ENCODE assay signal across 8 cellular contexts in the genomic region with DNA sequence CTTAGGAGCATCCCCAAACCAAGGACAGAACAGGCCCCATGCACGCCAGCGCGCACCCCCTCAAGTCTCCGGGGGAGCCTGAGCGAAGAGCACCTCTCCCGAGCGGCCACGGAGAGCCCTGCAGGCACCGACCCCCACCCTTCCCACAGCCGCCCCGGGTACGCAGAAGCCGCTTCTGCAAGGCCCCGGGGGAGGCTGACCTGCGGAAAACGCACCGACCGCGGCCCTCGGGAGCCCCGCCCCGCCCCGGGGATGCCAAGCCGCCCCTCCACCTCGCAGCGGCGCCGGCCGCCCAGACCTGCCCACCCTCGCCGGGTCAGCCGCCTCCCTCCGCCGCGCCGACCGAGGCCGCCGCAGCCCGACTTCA.
A peak's percentile ranks its signal among the peaks of the same experiment; 100 is the strongest.
DNase-seq lines count a peak whose midpoint lies in the region; ATAC-seq and TF ChIP-seq lines count a peak whose summit lies in the region.

No MANE protein-coding gene starts in this region.

- no peaks in the 10 kb centered on the region for H3K27me3 Mint-ChIP-seq in nephron (ENCODE audit: low read depth)

- no peaks in the 10 kb centered on the region for H3K27me3 ChIP-seq in Loucy (ENCODE audit: insufficient read depth, low read length, poor library complexity, severe bottlenecking)

- no peaks in the 10 kb centered on the region for H3K9me3 ChIP-seq in Loucy (ENCODE audit: insufficient read depth, low read depth, low read length)

- no peak for TF ChIP-seq CTCF in Loucy (conservative IDR thresholded peaks at IDR 0.05; ENCODE audit: low read length)
- TF ChIP-seq CTCF in coronary artery (IDR thresholded peaks at IDR 0.05) = no peak
- no peak for TF ChIP-seq CTCF in nephron (IDR thresholded peaks at IDR 0.05; ENCODE audit: unreplicated experiment in 3 of 3)

- ATAC-seq in GM19023 (IDR thresholded peaks at IDR 0.05; ENCODE audit: unreplicated experiment) = peak; percentile 43
- ATAC-seq in GM19455 (IDR thresholded peaks at IDR 0.05; ENCODE audit: unreplicated experiment) = no peak

- H3K4me2 ChIP-seq in Loucy (ENCODE audit: low read depth, low read length, poor library complexity, severe bottlenecking) = peak overlapping the region; percentile 90

- peak overlapping the region; percentile 75 to 90 for H3K27ac ChIP-seq in coronary artery

- no peaks in the 10 kb centered on the region for H3K9me3 Mint-ChIP-seq in nephron

- H3K36me3 Mint-ChIP-seq in nephron (ENCODE audit: low read depth) = peaks cover 8% of the 10 kb centered on the region

- H3K4me3 ChIP-seq in Loucy (ENCODE audit: low read length, poor library complexity, severe bottlenecking) (peak overlapping the region; percentile 96), coronary artery (peak overlapping the region; percentile 96)

- peaks cover 42% of the 10 kb centered on the region for H3K4me1 Mint-ChIP-seq in nephron

- H3F3A ChIP-seq in Loucy (ENCODE audit: low read depth) = no peaks in the 10 kb centered on the region

- peak overlapping the region; percentile 82 for H3K9ac ChIP-seq in Loucy (ENCODE audit: low read depth, low read length, poor library complexity, severe bottlenecking)

- peak overlapping the region; percentile 74 to 96 (median 84) for H3K27ac Mint-ChIP-seq in nephron

- H4K20me1 ChIP-seq in Loucy (ENCODE audit: insufficient read depth, low read length, poor library complexity, severe bottlenecking) = no peaks in the 10 kb centered on the region

- H3K4me3 Mint-ChIP-seq in nephron = peak overlapping the region; percentile 95 to 97 (median 96)

- peaks cover 40% of the 10 kb centered on the region for H3K4me1 ChIP-seq in Loucy (ENCODE audit: insufficient read depth, low read length, poor library complexity, severe bottlenecking)

- peak overlapping the region; percentile 97 for H2AFZ ChIP-seq in Loucy (ENCODE audit: low read length)

- peaks cover 14% of the 10 kb centered on the region for H3K79me2 ChIP-seq in Loucy (ENCODE audit: insufficient read depth, low read length)

- H3K36me3 ChIP-seq in Loucy (ENCODE audit: insufficient read depth, low read length) = no peaks in the 10 kb centered on the region

- DNase-seq in 8988T = peak; percentile 19
- DNase-seq in coronary artery (ENCODE audit: low spot score) = no peak
- no peak for DNase-seq in HK-2 (ENCODE audit: unreplicated experiment)
- DNase-seq in GOT3 (lab: John Stamatoyannopoulos, UW) = no peak

- H3K9me2 ChIP-seq in Loucy (replicated peaks; ENCODE audit: low read depth, low read length) = no peaks in the 10 kb centered on the region
